ENCODE assay signal across 23 cellular contexts in the genomic region with DNA sequence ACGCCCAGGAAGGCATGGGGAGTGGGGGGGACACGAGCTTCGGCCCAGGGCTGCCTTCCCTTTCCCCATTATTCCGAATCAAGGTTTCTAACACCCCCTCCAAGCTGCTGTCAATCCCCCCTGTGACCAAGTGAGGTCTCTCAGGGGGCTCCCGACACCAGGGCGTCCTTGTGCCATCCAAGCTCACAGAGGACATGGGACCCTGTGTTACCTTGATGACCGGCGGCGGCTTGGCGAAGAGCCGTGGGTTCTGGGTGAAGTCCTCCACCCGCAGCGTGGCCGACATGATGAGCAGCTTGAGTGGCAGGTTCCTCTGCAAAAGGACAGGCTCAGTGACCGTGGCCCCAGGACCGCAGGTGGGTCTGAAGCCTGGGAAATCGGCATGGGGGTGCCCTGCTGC. TPM values are rescaled to one million over a fixed set of nuclear protein-coding genes. Genes with fewer than 3 reads are reported as not detected.
DNase-seq lines count a peak whose midpoint lies in the region; ATAC-seq, FAIRE-seq and TF ChIP-seq lines count a peak whose summit lies in the region.
"Had no signal": no experiment of that assay in that cellular context is flagged by ENCODE, and none has a peak within 500 bp of the region (broad histone marks: within the 10 kb centered on the region; RNA-seq: fewer than 3 reads in every experiment).

No MANE protein-coding gene starts in this region.

- no peaks in the 10 kb centered on the region for H4K20me1 ChIP-seq in GM12878 (ENCODE audit: control insufficient read depth, insufficient read depth)
- H4K20me1 ChIP-seq in osteoblast (ENCODE audit: insufficient read depth, low read length), result no peaks in the 10 kb centered on the region

- H3K79me2 ChIP-seq in GM12878 (ENCODE audit: control insufficient read depth, insufficient read depth, low read length) (no peaks in the 10 kb centered on the region), osteoblast (ENCODE audit: insufficient read depth, low read length) (no peaks in the 10 kb centered on the region)

- in situ Hi-C loops in GM12878 (cut with MboI), result no loop called here

- H3K36me3 Mint-ChIP-seq in activated T-cell treated with anti-CD3 and anti-CD28 coated beads, Interleukin-2, amount 50 U/mL, for 72 hours (ENCODE audit: insufficient read depth in 2 of 2), result peaks cover 1 to 11% of the 10 kb centered on the region in 2 donors

- no peak for TF ChIP-seq RAD21 in GM12878 (IDR thresholded peaks at IDR 0.05; ENCODE audit: insufficient read depth, low read depth, low read length)

- H3K4me1 Mint-ChIP-seq in activated T-cell treated with anti-CD3 and anti-CD28 coated beads, Interleukin-2, amount 50 U/mL, for 72 hours (ENCODE audit: low read depth), result no peaks in the 10 kb centered on the region
- H3K4me1 Mint-ChIP-seq: B cell had no signal

- no peaks in the 10 kb centered on the region for H3K27me3 Mint-ChIP-seq in activated T-cell treated with anti-CD3 and anti-CD28 coated beads, Interleukin-2, amount 50 U/mL, for 72 hours (ENCODE audit: low read depth)
- H3K27me3 Mint-ChIP-seq: B cell; CD4-positive, alpha-beta T cell had no signal

- H3K4me1 ChIP-seq in right cardiac atrium (ENCODE audit: control insufficient read depth, insufficient read depth, low read length) (no peaks in the 10 kb centered on the region), HEK293 (ENCODE audit: control insufficient read depth, insufficient read depth, low read length) (no peaks in the 10 kb centered on the region), GM12878 (ENCODE audit: control insufficient read depth, insufficient read depth, low read length) (no peaks in the 10 kb centered on the region), osteoblast (ENCODE audit: insufficient read depth, low read length) (no peaks in the 10 kb centered on the region)
- H3K4me1 ChIP-seq: A549 had no signal

- H3K36me3 ChIP-seq in HEK293 (ENCODE audit: control insufficient read depth in 2 of 2, insufficient read depth in 1 of 2, low read length in 2 of 2) (peaks cover 3 to 83% of the 10 kb centered on the region in 2 experiments; a peak in 2 of 3 replicates), GM12878 (ENCODE audit: control insufficient read depth in 2 of 2, insufficient read depth in 2 of 2, low read length in 1 of 2) (peaks cover 28 to 56% of the 10 kb centered on the region in 2 experiments), osteoblast (ENCODE audit: insufficient read depth, low read length) (peaks cover 32% of the 10 kb centered on the region)

- 84% methylated on average over 17 of the region's 17 CpGs for WGBS in right cardiac atrium
- 94% methylated on average over 15 of the region's 17 CpGs for WGBS in GM12878 (ENCODE audit: insufficient coverage, insufficient replicate concordance, low lambda C conversion rate, missing lambda C conversion rate)

- H3K4me3 ChIP-seq in right cardiac atrium (ENCODE audit: low read length) (no peak overlapping the region), HEK293 (ENCODE audit: low read depth, low read length) (no peak overlapping the region), GM12878 (no peak overlapping the region), osteoblast (ENCODE audit: insufficient read depth, low read length) (no peak overlapping the region)
- H3K4me3 ChIP-seq: A549; BLaER1 treated with 17β-estradiol and CSF1 and Interleukin-3, amounts not matched to agents 10 nM and 100 nM had no signal

- H3K27ac Mint-ChIP-seq in activated T-cell treated with anti-CD3 and anti-CD28 coated beads, Interleukin-2, amount 50 U/mL, for 72 hours, result no peak overlapping the region
- H3K27ac Mint-ChIP-seq: B cell; CD4-positive, alpha-beta T cell; CD8-positive, alpha-beta T cell had no signal

- H3K27ac ChIP-seq in right cardiac atrium (ENCODE audit: low read length) (no peak overlapping the region), HEK293 (ENCODE audit: extremely low read depth, low read depth, low read length) (no peak overlapping the region), GM12878 (ENCODE audit: control insufficient read depth, insufficient read depth) (no peak overlapping the region), osteoblast (ENCODE audit: low read depth, low read length) (no peak overlapping the region)
- H3K27ac ChIP-seq: 22Rv1; A549; BLaER1 treated with 17β-estradiol and CSF1 and Interleukin-3, amounts not matched to agents 10 nM and 100 nM; C4-2B had no signal

- BruUV-seq in GM12878 (replicated peaks; lab: Mats Ljungman, UMichigan), result no TSS peak

- TF ChIP-seq EP300 in GM12878 (IDR thresholded peaks at IDR 0.05; ENCODE audit: borderline replicate concordance in 1 of 2, control insufficient read depth in 1 of 2, low read depth in 2 of 2, low read length in 2 of 2), result no peak

- H3K9me3 Mint-ChIP-seq in activated T-cell treated with anti-CD3 and anti-CD28 coated beads, Interleukin-2, amount 50 U/mL, for 72 hours, result no peaks in the 10 kb centered on the region
- H3K9me3 Mint-ChIP-seq: CD4-positive, alpha-beta T cell; CD8-positive, alpha-beta T cell had no signal

- H3K27me3 ChIP-seq in right cardiac atrium (ENCODE audit: control insufficient read depth, insufficient read depth) (no peaks in the 10 kb centered on the region), GM12878 (replicated peaks in 1 of 2; ENCODE audit: control insufficient read depth in 2 of 2, insufficient read depth in 2 of 2, low read length in 1 of 2) (no peaks in the 10 kb centered on the region), osteoblast (ENCODE audit: insufficient read depth, low read length) (no peaks in the 10 kb centered on the region)
- H3K27me3 ChIP-seq: BLaER1 treated with 17β-estradiol and CSF1 and Interleukin-3, amounts not matched to agents 10 nM and 100 nM had no signal

- H3K4me2 ChIP-seq in GM12878 (ENCODE audit: control insufficient read depth, insufficient read depth), result no peak overlapping the region
- no peak overlapping the region for H3K4me2 ChIP-seq in osteoblast (ENCODE audit: insufficient read depth, low read length)
- H3K4me2 ChIP-seq: A549; BLaER1 treated with 17β-estradiol and CSF1 and Interleukin-3, amounts not matched to agents 10 nM and 100 nM had no signal

- POLR2A ChIA-PET in HEK293 (lab: Yijun Ruan, JAX), result interaction anchor here (1.2 kb wide), 1 partner anchor 96 kb away, joined by 6 read pairs; no protein-coding TSS in a partner anchor
- POLR2A ChIA-PET in GM12878 (lab: Charles Lee), result no interaction called here

- H3K9ac ChIP-seq in GM12878 (ENCODE audit: control insufficient read depth, insufficient read depth, low read length), result no peak overlapping the region
- H3K9ac ChIP-seq: BLaER1 treated with 17β-estradiol and CSF1 and Interleukin-3, amounts not matched to agents 10 nM and 100 nM had no signal

- intact Hi-C loops in right cardiac atrium (cut with DNase I), result no loop called here
- intact Hi-C loops in Right ventricle myocardium inferior (cut with DNase I), result no loop called here
- intact Hi-C loops in GM12878 (cut with micrococcal nuclease; ENCODE audit: unreplicated experiment), result no loop called here

- RAD21 ChIA-PET in GM12878 (lab: Charles Lee; ENCODE audit: unreplicated experiment), result no interaction called here

- no peak for ATAC-seq in right cardiac atrium
- no peak for ATAC-seq in Right ventricle myocardium inferior
- no peak for ATAC-seq in GM12878
- no peak for ATAC-seq in GM19397 (IDR thresholded peaks at IDR 0.05; ENCODE audit: unreplicated experiment)
- ATAC-seq in activated T-cell treated with anti-CD3 and anti-CD28 coated beads, Interleukin-2, amount 50 U/mL, for 72 hours (replicated peaks in 1 of 2), result no peak
- ATAC-seq: A549; CD8-positive, alpha-beta T cell had no signal

- CTCF ChIA-PET in HEK293 (lab: Yijun Ruan, JAX), result interaction anchor here (0.6 to 2.1 kb wide), 2 partner anchors 28 to 150 kb away, joined by 4 to 8 read pairs; no protein-coding TSS in a partner anchor
- CTCF ChIA-PET in GM12878 (lab: Yijun Ruan, JAX), result no interaction called here

- H3K9me3 ChIP-seq in right cardiac atrium (ENCODE audit: control insufficient read depth, low read length) (no peaks in the 10 kb centered on the region), HEK293 (ENCODE audit: control insufficient read depth, insufficient read depth, low read depth, low read length) (no peaks in the 10 kb centered on the region), GM12878 (replicated peaks; ENCODE audit: control insufficient read depth, insufficient read depth, low read length) (no peaks in the 10 kb centered on the region), osteoblast (ENCODE audit: low read depth, low read length) (no peaks in the 10 kb centered on the region)
- H3K9me3 ChIP-seq: A549; BLaER1 treated with 17β-estradiol and CSF1 and Interleukin-3, amounts not matched to agents 10 nM and 100 nM had no signal

- H2AFZ ChIP-seq in GM12878 (ENCODE audit: control insufficient read depth, low read depth, low read length) (no peak overlapping the region), osteoblast (ENCODE audit: low read length) (no peak overlapping the region)

- no peak for FAIRE-seq in GM12878 (lab: Jason Lieb, UNC)
- FAIRE-seq: A549, D721Med, G401.6, GM12892, GM19239 had no signal

- TF ChIP-seq POLR2A in GM12878 (IDR thresholded peaks at IDR 0.05; ENCODE audit: low read depth, low read length), result peak; percentile 20; the same call in 1 of the 2 replicates

- no peak for TF ChIP-seq CTCF in HEK293 (tag by site-specific recombination; IDR thresholded peaks at IDR 0.05)
- no peak for TF ChIP-seq CTCF in GM12878 (IDR thresholded peaks at IDR 0.05 in 2 of 3, conservative IDR thresholded peaks at IDR 0.05 in 1 of 3; ENCODE audit: control insufficient read depth in 2 of 3, extremely low read depth in 1 of 3, insufficient read depth in 1 of 3, low read depth in 3 of 3, low read length in 3 of 3)
- no peak for TF ChIP-seq CTCF in osteoblast (IDR thresholded peaks at IDR 0.05; ENCODE audit: extremely low read depth, low read depth, low read length)

- SMC1A ChIA-PET in GM12878 (lab: Charles Lee; ENCODE audit: uncharacterized antibody, unreplicated experiment), result interaction anchor here (0.6 kb wide), 1 partner anchor 19 kb away, joined by 3 read pairs; no protein-coding TSS in a partner anchor

- peak in 2 of 3 donors; percentile 42 to 53 for DNase-seq in right cardiac atrium
- no peak for DNase-seq in Right ventricle myocardium inferior (ENCODE audit: missing footprints)
- DNase-seq in GM12878 (ENCODE audit: low read depth, low spot score), result no peak
- DNase-seq in osteoblast (ENCODE audit: insufficient read length, low spot score, missing footprints), result peak; percentile 81
- no peak for DNase-seq in GOT3 (lab: John Stamatoyannopoulos, UW)
- no peak for DNase-seq in activated T-cell treated with anti-CD3 and anti-CD28 coated beads, Interleukin-2, amount 50 U/mL, for 72 hours
- DNase-seq: AML-193; CD4-positive, alpha-beta T cell; CD8-positive, alpha-beta T cell; COR-L47; DMS79 treated with DMSO at 0.1 percent for 48 hours; GF-D8 had no signal

- no peak overlapping the region for H3K4me3 Mint-ChIP-seq in activated T-cell treated with anti-CD3 and anti-CD28 coated beads, Interleukin-2, amount 50 U/mL, for 72 hours
- H3K4me3 Mint-ChIP-seq: B cell; CD4-positive, alpha-beta T cell; CD8-positive, alpha-beta T cell had no signal

RNA-seq across cellular contexts. Expression of a gene that starts 20.3 kb away (rescaled TPM):
- 1 to 10 TPM; 5.8 to 9.4 (median 7.8) TPM for total RNA-seq in right cardiac atrium
- polyA plus RNA-seq in right cardiac atrium, result 3.9 TPM
- 6.2 TPM for total RNA-seq in Right ventricle myocardium inferior
- total RNA-seq in GM12878 (2013; cell fraction: nucleolus; rRNA removed), result 51.4 and 67.6 TPM in 2 replicates
- total RNA-seq in GM12878 (2014; rRNA removed), result 29.0 and 32.5 TPM in 2 replicates
- total RNA-seq in GM12878 (2014; rRNA removed; fragmentation: Illumina TruSeq; extraction: Trizol), result 12.8 and 15.5 TPM in 2 replicates
- 40.7 and 45.5 TPM in 2 replicates for total RNA-seq in GM12878 (2021)
- 6.4 TPM for polyA plus RNA-seq in GM12878 (2011; ENCODE audit: low read depth)
- 4.4 and 11.8 TPM in 2 replicates for polyA plus RNA-seq in GM12878 (2011; rRNA removed)
- polyA plus RNA-seq in GM12878 (2011; cell fraction: cytosol; rRNA removed), result 12.9 and 16.4 TPM in 2 replicates
- 57.1 and 82.7 TPM in 2 replicates for polyA plus RNA-seq in GM12878 (2011; cell fraction: nucleus; rRNA removed)
- polyA plus RNA-seq in GM12878 (2012), result 16.8 and 20.4 TPM in 2 replicates
- 4.5 and 12.5 TPM in 2 replicates for polyA plus RNA-seq in GM12878 (2014; fragmentation: Illumina TruSeq; extraction: Trizol)
- polyA plus RNA-seq in GM12878 (2014; fragmentation: Nextera tagmentation; extraction: Ambion mirVana), result under 1 TPM; 0.21 to 0.84 TPM
- polyA plus RNA-seq in GM12878 (2014; rRNA removed), result 24.3 and 28.5 TPM in 2 replicates
- 10 to 100 TPM; 29.9 to 31.5 TPM for polyA plus RNA-seq in GM12878 (2016; fragmentation: Nextera tagmentation; extraction: Ambion mirVana)
- polyA minus RNA-seq in GM12878 (2011; rRNA and poly(A)+ RNA removed), result 16.5 and 29.9 TPM in 2 replicates
- polyA minus RNA-seq in GM12878 (2011; cell fraction: cytosol; rRNA and poly(A)+ RNA removed), result 13.2 and 14.7 TPM in 2 replicates
- polyA minus RNA-seq in GM12878 (2011; cell fraction: nucleus; rRNA and poly(A)+ RNA removed), result 16.6 and 36.5 TPM in 2 replicates
- 14.1 and 16.6 TPM in 2 replicates for total RNA-seq in osteoblast
- 10 to 100 TPM; 25.5 to 28.7 TPM for total RNA-seq in activated T-cell treated with anti-CD3 and anti-CD28 coated beads, Interleukin-2, amount 50 U/mL, for 72 hours

RNA-seq across cellular contexts. Expression of a gene that starts 24.8 kb away (rescaled TPM):
- total RNA-seq in right cardiac atrium (1 to 10 TPM; 3.8 to 6.1 (median 4.0) TPM), Right ventricle myocardium inferior (4.1 TPM), GM12878 (2014; rRNA removed) (29.3 and 31.7 TPM in 2 replicates), GM12878 (2014; rRNA removed; fragmentation: Illumina TruSeq; extraction: Trizol) (28.7 and 30.1 TPM in 2 replicates), GM12878 (2021) (33.3 and 37.0 TPM in 2 replicates), osteoblast (2.1 and 2.2 TPM in 2 replicates)
- polyA plus RNA-seq in right cardiac atrium (1.4 TPM), GM12878 (2011; rRNA removed) (27.6 and 33.0 TPM in 2 replicates), GM12878 (2014; fragmentation: Illumina TruSeq; extraction: Trizol) (30.3 and 31.9 TPM in 2 replicates), GM12878 (2014; fragmentation: Nextera tagmentation; extraction: Ambion mirVana) (10 to 100 TPM; 15.1 to 22.6 TPM), GM12878 (2014; rRNA removed) (24.3 and 24.6 TPM in 2 replicates), GM12878 (2016; fragmentation: Nextera tagmentation; extraction: Ambion mirVana) (10 to 100 TPM; 11.5 to 33.5 TPM)
- 27.0 and 27.3 TPM in 2 replicates for total RNA-seq in GM12878 (2013; cell fraction: nucleolus; rRNA removed)
- polyA plus RNA-seq in GM12878 (2011; ENCODE audit: low read depth), result 8.5 TPM
- polyA plus RNA-seq in GM12878 (2011; cell fraction: cytosol; rRNA removed), result 21.9 and 24.3 TPM in 2 replicates
- polyA plus RNA-seq in GM12878 (2011; cell fraction: nucleus; rRNA removed), result 5.6 and 7.6 TPM in 2 replicates
- 14.7 and 17.3 TPM in 2 replicates for polyA plus RNA-seq in GM12878 (2012)
- 29.6 and 36.6 TPM in 2 replicates for polyA minus RNA-seq in GM12878 (2011; rRNA and poly(A)+ RNA removed)
- polyA minus RNA-seq in GM12878 (2011; cell fraction: cytosol; rRNA and poly(A)+ RNA removed), result 18.6 and 20.7 TPM in 2 replicates
- 3.6 and 8.3 TPM in 2 replicates for polyA minus RNA-seq in GM12878 (2011; cell fraction: nucleus; rRNA and poly(A)+ RNA removed)
- total RNA-seq in activated T-cell treated with anti-CD3 and anti-CD28 coated beads, Interleukin-2, amount 50 U/mL, for 72 hours, result 10 to 100 TPM; 16.7 to 23.0 TPM

RNA-seq across cellular contexts. Expression of a gene that starts 54.2 kb away (rescaled TPM):
- total RNA-seq in right cardiac atrium (1,000 to 10,000 TPM; 1,045 to 1,141 (median 1,055) TPM), Right ventricle myocardium inferior (1,199 TPM), GM12878 (2014; rRNA removed) (883 and 944 TPM in 2 replicates), GM12878 (2014; rRNA removed; fragmentation: Illumina TruSeq; extraction: Trizol) (816 and 821 TPM in 2 replicates), GM12878 (2021) (736 and 799 TPM in 2 replicates), osteoblast (1,904 and 1,975 TPM in 2 replicates)
- polyA plus RNA-seq in right cardiac atrium (1,140 TPM), GM12878 (2011; rRNA removed) (1,270 and 1,666 TPM in 2 replicates), GM12878 (2014; fragmentation: Illumina TruSeq; extraction: Trizol) (973 and 1,123 TPM in 2 replicates), GM12878 (2014; fragmentation: Nextera tagmentation; extraction: Ambion mirVana) (1,000 to 10,000 TPM in 1 of 2 experiments, 100 to 1,000 TPM in 1; 785 to 1,214 TPM), GM12878 (2014; rRNA removed) (610 and 653 TPM in 2 replicates), GM12878 (2016; fragmentation: Nextera tagmentation; extraction: Ambion mirVana) (100 to 1,000 TPM; 866 to 909 TPM)
- total RNA-seq in GM12878 (2013; cell fraction: nucleolus; rRNA removed), result 329 and 366 TPM in 2 replicates
- 1,550 TPM for polyA plus RNA-seq in GM12878 (2011; ENCODE audit: low read depth)
- polyA plus RNA-seq in GM12878 (2011; cell fraction: cytosol; rRNA removed), result 1,638 and 1,774 TPM in 2 replicates
- 1,319 and 1,377 TPM in 2 replicates for polyA plus RNA-seq in GM12878 (2011; cell fraction: nucleus; rRNA removed)
- 962 and 1,441 TPM in 2 replicates for polyA plus RNA-seq in GM12878 (2012)
- 980 and 1,147 TPM in 2 replicates for polyA minus RNA-seq in GM12878 (2011; rRNA and poly(A)+ RNA removed)
- 232 and 279 TPM in 2 replicates for polyA minus RNA-seq in GM12878 (2011; cell fraction: cytosol; rRNA and poly(A)+ RNA removed)
- polyA minus RNA-seq in GM12878 (2011; cell fraction: nucleus; rRNA and poly(A)+ RNA removed), result 143 and 182 TPM in 2 replicates
- total RNA-seq in activated T-cell treated with anti-CD3 and anti-CD28 coated beads, Interleukin-2, amount 50 U/mL, for 72 hours, result 1,000 to 10,000 TPM; 1,002 to 1,182 TPM

Comparison
In these comparisons a context has a peak if more than half of its experiments do, and no peak if none do; other contexts are left out.
1. DNase-seq: peak in right cardiac atrium (2 of 3) and osteoblast (single experiment); none in Right ventricle myocardium inferior (single experiment), GM12878 (single experiment), GOT3 (single experiment) and activated T-cell treated with anti-CD3 and anti-CD28 coated beads, Interleukin-2, amount 50 U/mL, for 72 hours (0 of 2).